ENCODE assay signal across 1 cellular context in the genomic region with DNA sequence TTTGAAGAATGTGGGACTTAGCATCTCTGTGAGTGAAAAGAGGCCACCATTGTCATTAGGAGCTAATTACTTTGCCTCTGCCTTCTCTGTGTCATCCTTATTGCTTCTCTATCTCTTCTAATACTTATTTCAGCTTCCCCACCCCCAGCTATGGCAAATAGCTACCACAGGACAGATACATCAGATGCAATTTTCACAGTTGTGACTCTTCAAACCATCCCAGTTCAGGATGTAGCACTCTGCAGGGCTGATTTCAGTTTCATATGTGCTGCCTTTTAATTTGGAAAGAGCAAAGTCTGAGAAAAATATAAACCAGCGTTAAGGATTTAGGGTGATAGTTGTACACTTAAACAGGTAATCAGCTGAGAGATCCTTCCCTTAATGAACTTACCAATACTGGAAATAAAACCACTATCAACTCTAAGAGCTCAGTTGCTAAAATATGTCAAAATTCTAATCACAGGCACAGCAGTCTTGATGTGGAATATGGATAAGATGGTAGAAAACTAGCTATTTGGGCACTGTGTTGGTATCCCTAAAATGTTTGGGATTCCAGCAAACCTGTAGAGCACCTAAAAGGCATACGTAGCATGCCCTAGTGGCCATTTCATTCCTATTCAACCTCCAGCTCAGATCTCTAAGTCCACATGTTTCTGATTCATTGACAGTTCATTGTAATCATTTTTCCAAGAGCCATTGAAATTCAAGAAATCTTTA.
A peak's percentile ranks its signal among the peaks of the same experiment; 100 is the strongest.
TF ChIP-seq lines count a peak whose summit lies in the region.

No MANE protein-coding gene starts in this region.

TF ChIP-seq in H1, 55 proteins besides CTCF, POLR2A, EP300 and RAD21:
- TF ChIP-seq YY1 (IDR thresholded peaks at IDR 0.05; ENCODE audit: low read depth, low read length) (no peak), TEAD4 (IDR thresholded peaks at IDR 0.05; ENCODE audit: low read depth, low read length) (peak; percentile 86)
TF ChIP-seq in H1: peak in this region for 1.
